In the genomic region with DNA sequence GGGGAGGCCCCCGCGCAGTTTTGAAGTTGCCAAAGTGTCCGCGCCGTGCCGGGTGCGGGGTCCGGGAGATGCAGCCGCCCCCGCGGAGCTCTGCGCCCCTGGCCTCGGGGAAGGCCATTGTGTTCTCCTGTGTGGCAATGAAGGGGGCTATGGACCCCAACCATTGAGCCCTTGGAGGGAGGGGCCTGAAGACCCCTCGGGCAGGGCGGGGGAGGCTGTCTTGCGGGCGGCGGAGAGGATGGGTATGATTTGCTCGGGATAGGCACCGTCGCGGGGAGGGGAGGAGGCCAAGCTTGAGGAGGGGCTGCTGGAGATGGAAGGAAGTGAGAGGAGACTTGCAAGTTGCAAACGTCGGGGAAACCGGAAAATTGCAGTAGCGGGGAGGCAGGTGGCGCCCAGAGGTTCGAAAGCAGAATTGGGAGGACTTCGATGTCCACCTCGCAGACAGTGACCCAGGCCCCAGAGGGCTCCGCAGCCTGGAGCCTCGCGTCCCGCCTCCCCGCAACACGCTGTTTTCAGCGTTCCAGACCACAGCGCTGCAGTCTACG, we compare ENCODE assay signal across 9 cellular contexts. TPM values are rescaled to one million over a fixed set of nuclear protein-coding genes. Genes with fewer than 3 reads are reported as not detected.
DNase-seq lines count a peak whose midpoint lies in the region; ATAC-seq and TF ChIP-seq lines count a peak whose summit lies in the region.
"Had no signal": no experiment of that assay in that cellular context is flagged by ENCODE, and none has a peak within 500 bp of the region (broad histone marks: within the 10 kb centered on the region; RNA-seq: fewer than 3 reads in every experiment).

No MANE protein-coding gene starts in this region.

- CTCF ChIA-PET in activated CD4-positive, alpha-beta memory T cell treated with anti-CD3 and anti-CD28 coated beads, Interleukin-2, amount 10 ng/mL, durations not matched to agents 7 days and 5 days (lab: Charles Lee), result interaction anchor here (1.0 to 3.8 kb wide), 3 partner anchors 16 to 57 kb away, joined by 3 to 29 read pairs (median 6); no protein-coding TSS in a partner anchor

- TF ChIP-seq CTCF in endothelial cell (IDR thresholded peaks at IDR 0.05; ENCODE audit: unreplicated experiment) (no peak), osteocyte (IDR thresholded peaks at IDR 0.05) (no peak)

- peak; percentile 64 for DNase-seq in activated CD4-positive, alpha-beta memory T cell treated with anti-CD3 and anti-CD28 coated beads, Interleukin-2, amount 10 ng/mL, durations not matched to agents 7 days and 5 days
- DNase-seq in endothelial cell (ENCODE audit: low spot score) (no peak), osteocyte (ENCODE audit: extremely low spot score, unreplicated experiment) (no peak), DMS79 (lab: John Stamatoyannopoulos, UW) (no peak), NCI-H2107 treated with DMSO at 0.1 percent for 48 hours (lab: John Stamatoyannopoulos, UW; ENCODE audit: unreplicated experiment) (no peak)
- DNase-seq: DMS153 had no signal

- H3K4me3 Mint-ChIP-seq in activated CD4-positive, alpha-beta memory T cell treated with anti-CD3 and anti-CD28 coated beads, Interleukin-2, amount 10 ng/mL, durations not matched to agents 7 days and 5 days, result peak overlapping the region; percentile 82
- H3K4me3 Mint-ChIP-seq in endothelial cell (ENCODE audit: unreplicated experiment), result peak overlapping the region; percentile 83
- H3K4me3 Mint-ChIP-seq in osteocyte (ENCODE audit: unreplicated experiment), result peak overlapping the region; percentile 48

- no peak for ATAC-seq in HG03095 (IDR thresholded peaks at IDR 0.05; ENCODE audit: unreplicated experiment)
- no peak for ATAC-seq in GM19351 (IDR thresholded peaks at IDR 0.05; ENCODE audit: unreplicated experiment)

- POLR2A ChIA-PET in activated CD4-positive, alpha-beta memory T cell treated with anti-CD3 and anti-CD28 coated beads, Interleukin-2, amount 10 ng/mL, durations not matched to agents 7 days and 5 days (lab: Charles Lee), result interaction anchor here (1.0 to 41.9 kb wide), 5 partner anchors 17 to 1269 kb away, joined by 3 to 1689 read pairs (median 5); partner anchors contain the start of gene BCL11B

- H3K27ac Mint-ChIP-seq in activated CD4-positive, alpha-beta memory T cell treated with anti-CD3 and anti-CD28 coated beads, Interleukin-2, amount 10 ng/mL, durations not matched to agents 7 days and 5 days, result peak overlapping the region; percentile 94
- no peak overlapping the region for H3K27ac Mint-ChIP-seq in endothelial cell (ENCODE audit: unreplicated experiment)
- no peak overlapping the region for H3K27ac Mint-ChIP-seq in osteocyte (ENCODE audit: unreplicated experiment)

- H3K9ac ChIP-seq in ES-I3 (ENCODE audit: low read depth, low read length), result peak overlapping the region; percentile 85

- no peaks in the 10 kb centered on the region for H3K9me3 Mint-ChIP-seq in activated CD4-positive, alpha-beta memory T cell treated with anti-CD3 and anti-CD28 coated beads, Interleukin-2, amount 10 ng/mL, durations not matched to agents 7 days and 5 days
- H3K9me3 Mint-ChIP-seq in endothelial cell (ENCODE audit: unreplicated experiment) (no peaks in the 10 kb centered on the region), osteocyte (ENCODE audit: unreplicated experiment) (no peaks in the 10 kb centered on the region)

- H3K36me3 ChIP-seq in ES-I3 (ENCODE audit: insufficient read depth, low read length), result no peaks in the 10 kb centered on the region

- peaks cover 64% of the 10 kb centered on the region for H3K36me3 Mint-ChIP-seq in activated CD4-positive, alpha-beta memory T cell treated with anti-CD3 and anti-CD28 coated beads, Interleukin-2, amount 10 ng/mL, durations not matched to agents 7 days and 5 days (ENCODE audit: low read depth)
- no peaks in the 10 kb centered on the region for H3K36me3 Mint-ChIP-seq in endothelial cell (ENCODE audit: low read depth, unreplicated experiment)
- no peaks in the 10 kb centered on the region for H3K36me3 Mint-ChIP-seq in osteocyte (ENCODE audit: unreplicated experiment)

- peaks cover 80% of the 10 kb centered on the region for H3K4me1 Mint-ChIP-seq in activated CD4-positive, alpha-beta memory T cell treated with anti-CD3 and anti-CD28 coated beads, Interleukin-2, amount 10 ng/mL, durations not matched to agents 7 days and 5 days
- H3K4me1 Mint-ChIP-seq in endothelial cell (ENCODE audit: unreplicated experiment) (peaks cover 4% of the 10 kb centered on the region), osteocyte (ENCODE audit: unreplicated experiment) (peaks cover 15% of the 10 kb centered on the region)

- no peaks in the 10 kb centered on the region for H3K27me3 Mint-ChIP-seq in activated CD4-positive, alpha-beta memory T cell treated with anti-CD3 and anti-CD28 coated beads, Interleukin-2, amount 10 ng/mL, durations not matched to agents 7 days and 5 days
- H3K27me3 Mint-ChIP-seq in endothelial cell (ENCODE audit: unreplicated experiment), result peaks cover 2% of the 10 kb centered on the region
- peaks cover 61% of the 10 kb centered on the region for H3K27me3 Mint-ChIP-seq in osteocyte (ENCODE audit: unreplicated experiment)

- peaks cover 49% of the 10 kb centered on the region for H3K4me1 ChIP-seq in ES-I3 (ENCODE audit: insufficient read depth, low read length)

- H3K9me3 ChIP-seq in ES-I3 (ENCODE audit: control insufficient read depth, insufficient read depth, low read length), result no peaks in the 10 kb centered on the region

RNA-seq across cellular contexts. Expression of gene BCL11B, which starts 25.4 kb away (rescaled TPM):
- total RNA-seq in activated CD4-positive, alpha-beta memory T cell treated with anti-CD3 and anti-CD28 coated beads, Interleukin-2, amount 10 ng/mL, durations not matched to agents 7 days and 5 days, result 10 to 100 TPM; 81.7 to 82.0 TPM
- 1.0 TPM for total RNA-seq in endothelial cell (ENCODE audit: unreplicated experiment)
- total RNA-seq in osteocyte, result 0.16 and 0.18 TPM in 2 replicates

Comparison
In these comparisons a context has a peak if more than half of its experiments do, and no peak if none do; other contexts are left out.
1. RNA of gene BCL11B, which starts 25.4 kb away (total RNA-seq): 81.7 to 82.0 TPM in activated CD4-positive, alpha-beta memory T cell treated with anti-CD3 and anti-CD28 coated beads, Interleukin-2, amount 10 ng/mL, durations not matched to agents 7 days and 5 days; 1.0 TPM in endothelial cell (single experiment) and 0.16 to 0.18 TPM in osteocyte; every median in the first group is over 10 times any median in the second.
2. Peak in every context shown above with its lines, with median percentiles within 50 percentile points of each other: H3K4me3 Mint-ChIP-seq.